12 cellular contexts compared by ENCODE assay signal in genomic region chr6:167358394-167358793, GRCh38. TPM values are rescaled to one million over a fixed set of nuclear protein-coding genes. Genes with fewer than 3 reads are reported as not detected.
"Had no signal": no experiment of that assay in that cellular context is flagged by ENCODE, and none has a peak within 500 bp of the region (broad histone marks: within the 10 kb centered on the region; RNA-seq: fewer than 3 reads in every experiment).

No MANE protein-coding gene starts in this region.

RNA-seq across cellular contexts. Expression of gene TTLL2, which starts 33.5 kb away (rescaled TPM):
- total RNA-seq: activated CD8-positive, alpha-beta T cell treated with anti-CD3 and anti-CD28 coated beads for 36 hours; activated naive CD4-positive, alpha-beta T cell treated with anti-CD3 and anti-CD28 coated beads for 36 hours; activated naive CD8-positive, alpha-beta T cell treated with anti-CD3 and anti-CD28 coated beads, Interleukin-2, amount 10 ng/mL, durations not matched to agents 7 days and 5 days; activated T-cell treated with anti-CD3 and anti-CD28 coated beads, Interleukin-2, amount 50 U/mL, for 4 hours; activated T-helper 2 cell treated with anti-CD3 and anti-CD28 coated beads, Interferon-gamma antibody, Interleukin-2, Interleukin-4, amounts not matched to agents 10 μg/mL and 5 μg/mL and 100 μg/mL, durations not matched to agents 14 hours and 24 hours and 36 hours; ascending aorta; chondrocyte; dermis blood vessel endothelial cell; esophagus muscularis mucosa; gastroesophageal sphincter; glomerular endothelial cell; T-helper 1 cell treated with Interleukin-12 subunit alpha and Interleukin-12 subunit beta and Interleukin-4 antibody, amounts not matched to agents 30 ng/mL and 1 ng/mL, for 36 hours had no signal
